Comparison of ENCODE assay signal across 1 cellular context in the genomic region with DNA sequence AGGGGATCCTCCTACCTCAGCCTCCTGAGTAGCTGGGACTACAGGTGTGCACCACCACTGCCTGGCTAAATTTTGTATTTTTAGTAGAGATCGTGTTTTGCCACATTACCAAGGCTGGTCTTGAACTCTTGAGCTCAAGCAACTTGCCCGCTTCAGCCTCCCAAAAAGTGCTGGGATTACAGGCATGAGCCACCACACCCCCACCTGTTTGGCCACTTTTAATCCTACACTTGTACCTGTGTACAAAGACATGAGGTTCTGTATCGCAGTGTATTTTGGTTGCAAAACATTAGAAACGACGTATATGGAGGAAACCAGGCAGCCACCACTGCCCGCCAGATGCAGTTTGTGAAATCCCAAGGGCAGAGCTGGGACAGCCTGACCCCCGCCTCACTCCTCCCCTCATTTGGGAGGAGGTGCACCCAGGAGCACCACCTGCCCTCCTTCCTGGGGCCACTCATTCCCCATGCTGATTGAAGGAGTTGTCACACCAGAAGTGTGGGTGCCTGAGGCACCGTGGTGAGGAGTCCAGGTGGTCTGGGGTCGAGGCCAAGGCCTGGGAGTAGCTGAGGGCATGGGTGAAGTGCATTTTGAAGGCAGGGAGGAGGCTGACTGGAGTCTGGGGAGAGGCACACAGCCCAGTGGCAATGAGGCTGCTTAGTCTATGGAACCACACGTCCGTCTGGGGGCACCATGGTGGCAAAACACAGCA.
TF ChIP-seq lines count a peak whose summit lies in the region.

No MANE protein-coding gene starts in this region.

TF ChIP-seq in neural cell, 6 proteins besides CTCF, POLR2A, EP300 and RAD21 (continued from another document):
- TF ChIP-seq, protein P1, sequence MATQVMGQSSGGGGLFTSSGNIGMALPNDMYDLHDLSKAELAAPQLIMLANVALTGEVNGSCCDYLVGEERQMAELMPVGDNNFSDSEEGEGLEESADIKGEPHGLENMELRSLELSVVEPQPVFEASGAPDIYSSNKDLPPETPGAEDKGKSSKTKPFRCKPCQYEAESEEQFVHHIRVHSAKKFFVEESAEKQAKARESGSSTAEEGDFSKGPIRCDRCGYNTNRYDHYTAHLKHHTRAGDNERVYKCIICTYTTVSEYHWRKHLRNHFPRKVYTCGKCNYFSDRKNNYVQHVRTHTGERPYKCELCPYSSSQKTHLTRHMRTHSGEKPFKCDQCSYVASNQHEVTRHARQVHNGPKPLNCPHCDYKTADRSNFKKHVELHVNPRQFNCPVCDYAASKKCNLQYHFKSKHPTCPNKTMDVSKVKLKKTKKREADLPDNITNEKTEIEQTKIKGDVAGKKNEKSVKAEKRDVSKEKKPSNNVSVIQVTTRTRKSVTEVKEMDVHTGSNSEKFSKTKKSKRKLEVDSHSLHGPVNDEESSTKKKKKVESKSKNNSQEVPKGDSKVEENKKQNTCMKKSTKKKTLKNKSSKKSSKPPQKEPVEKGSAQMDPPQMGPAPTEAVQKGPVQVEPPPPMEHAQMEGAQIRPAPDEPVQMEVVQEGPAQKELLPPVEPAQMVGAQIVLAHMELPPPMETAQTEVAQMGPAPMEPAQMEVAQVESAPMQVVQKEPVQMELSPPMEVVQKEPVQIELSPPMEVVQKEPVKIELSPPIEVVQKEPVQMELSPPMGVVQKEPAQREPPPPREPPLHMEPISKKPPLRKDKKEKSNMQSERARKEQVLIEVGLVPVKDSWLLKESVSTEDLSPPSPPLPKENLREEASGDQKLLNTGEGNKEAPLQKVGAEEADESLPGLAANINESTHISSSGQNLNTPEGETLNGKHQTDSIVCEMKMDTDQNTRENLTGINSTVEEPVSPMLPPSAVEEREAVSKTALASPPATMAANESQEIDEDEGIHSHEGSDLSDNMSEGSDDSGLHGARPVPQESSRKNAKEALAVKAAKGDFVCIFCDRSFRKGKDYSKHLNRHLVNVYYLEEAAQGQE (IDR thresholded peaks at IDR 0.05; ENCODE audit: borderline replicate concordance): no peak
- no peak for TF ChIP-seq SMC3 (conservative IDR thresholded peaks at IDR 0.05; ENCODE audit: poor library complexity)
